1 cellular context compared by ENCODE assay signal in the genomic region with DNA sequence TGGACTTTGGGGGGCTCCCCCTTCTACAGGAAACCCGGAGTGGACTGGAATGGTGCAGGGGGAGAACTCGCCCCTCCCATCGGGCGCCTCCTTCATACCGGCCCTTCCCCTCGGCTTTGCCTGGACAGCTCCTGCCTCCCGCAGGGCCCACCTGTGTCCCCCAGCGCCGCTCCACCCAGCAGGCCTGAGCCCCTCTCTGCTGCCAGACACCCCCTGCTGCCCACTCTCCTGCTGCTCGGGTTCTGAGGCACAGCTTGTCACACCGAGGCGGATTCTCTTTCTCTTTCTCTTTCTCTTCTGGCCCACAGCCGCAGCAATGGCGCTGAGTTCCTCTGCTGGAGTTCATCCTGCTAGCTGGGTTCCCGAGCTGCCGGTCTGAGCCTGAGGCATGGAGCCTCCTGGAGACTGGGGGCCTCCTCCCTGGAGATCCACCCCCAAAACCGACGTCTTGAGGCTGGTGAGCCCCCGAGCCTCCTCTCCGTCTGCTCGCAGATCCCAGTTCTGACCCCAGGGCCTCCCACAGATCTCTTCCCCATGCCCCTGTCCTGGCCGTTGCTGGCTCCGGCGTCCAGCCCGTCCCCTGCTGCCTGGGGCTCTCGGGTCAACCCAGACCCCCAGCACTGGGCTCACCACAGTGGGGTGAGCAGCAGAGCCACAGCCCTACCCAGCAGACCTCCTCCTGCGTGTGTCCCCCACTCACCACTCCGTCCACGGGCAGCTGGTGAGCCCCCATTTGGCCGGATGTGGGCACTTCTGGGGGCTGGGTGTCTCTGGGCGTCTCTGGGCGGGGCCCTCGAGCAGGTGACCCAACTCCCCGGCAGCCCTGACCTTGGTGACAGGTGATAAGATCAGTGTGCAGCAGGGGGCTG.
TF ChIP-seq lines count a peak whose summit lies in the region.

TSS of gene TNFRSF14 (plus strand) at position 95 of the 869 bp plus-strand sequence. CDS start at position 389, 294 bp downstream.

TF ChIP-seq in HepG2, 621 proteins besides CTCF, POLR2A, EP300 and RAD21 (continued from another document and continues in another):
- TF ChIP-seq KLF12 (CRISPR knock-in tag; IDR thresholded peaks at IDR 0.05; ENCODE audit: borderline replicate concordance), result no peak
- TF ChIP-seq PTBP1 (IDR thresholded peaks at IDR 0.05; ENCODE audit: low read depth, low read length, poor library complexity, severe bottlenecking), result no peak
- peak; percentile 35; the same call in 1 of the 2 replicates for TF ChIP-seq ZNF317 (CRISPR knock-in tag; IDR thresholded peaks at IDR 0.05)
- TF ChIP-seq IKZF1 (IDR thresholded peaks at IDR 0.05), result no peak
- no peak for TF ChIP-seq ZNF232 (CRISPR knock-in tag; IDR thresholded peaks at IDR 0.05; ENCODE audit: borderline replicate concordance)
- no peak for TF ChIP-seq ZC3H13 (CRISPR knock-in tag; IDR thresholded peaks at IDR 0.05)
- TF ChIP-seq ZNF10 (CRISPR knock-in tag; IDR thresholded peaks at IDR 0.05; ENCODE audit: borderline replicate concordance, low read depth), result no peak
- no peak for TF ChIP-seq ZNF740 (CRISPR knock-in tag; IDR thresholded peaks at IDR 0.05)
- no peak for TF ChIP-seq CBX5 (CRISPR knock-in tag; IDR thresholded peaks at IDR 0.05; ENCODE audit: borderline replicate concordance)
- TF ChIP-seq PHF8 (CRISPR knock-in tag; IDR thresholded peaks at IDR 0.05), result peak; percentile 37; the same call in 1 of the 2 replicates
- TF ChIP-seq MED8 (CRISPR knock-in tag; IDR thresholded peaks at IDR 0.05; ENCODE audit: insufficient replicate concordance), result peak; percentile 50
- no peak for TF ChIP-seq ZFP90 (CRISPR knock-in tag; IDR thresholded peaks at IDR 0.05; ENCODE audit: borderline replicate concordance)
- TF ChIP-seq SKI (IDR thresholded peaks at IDR 0.05; ENCODE audit: partially characterized antibody), result no peak
- no peak for TF ChIP-seq FOXA1 (IDR thresholded peaks at IDR 0.05)
- no peak for TF ChIP-seq FOXA1 (CRISPR knock-in tag; IDR thresholded peaks at IDR 0.05)
- no peak for TF ChIP-seq MIER2 (CRISPR knock-in tag; IDR thresholded peaks at IDR 0.05)
- TF ChIP-seq ZSCAN25 (CRISPR knock-in tag; IDR thresholded peaks at IDR 0.05), result no peak
- TF ChIP-seq ARNTL (CRISPR knock-in tag; IDR thresholded peaks at IDR 0.05), result peak; percentile 26; the same call in 1 of the 2 replicates
- TF ChIP-seq WIZ (CRISPR knock-in tag; IDR thresholded peaks at IDR 0.05), result no peak
- peak; percentile 42; the same call in 1 of the 2 replicates for TF ChIP-seq ZSCAN21 (CRISPR knock-in tag; IDR thresholded peaks at IDR 0.05; ENCODE audit: borderline replicate concordance)
- TF ChIP-seq, protein P1, sequence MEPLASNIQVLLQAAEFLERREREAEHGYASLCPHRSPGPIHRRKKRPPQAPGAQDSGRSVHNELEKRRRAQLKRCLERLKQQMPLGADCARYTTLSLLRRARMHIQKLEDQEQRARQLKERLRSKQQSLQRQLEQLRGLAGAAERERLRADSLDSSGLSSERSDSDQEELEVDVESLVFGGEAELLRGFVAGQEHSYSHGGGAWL (CRISPR knock-in tag; IDR thresholded peaks at IDR 0.05), result no peak
- TF ChIP-seq ZSCAN12 (CRISPR knock-in tag; IDR thresholded peaks at IDR 0.05), result no peak
- no peak for TF ChIP-seq RORA (CRISPR knock-in tag; IDR thresholded peaks at IDR 0.05)
- no peak; the same call in 1 of the 2 replicates for TF ChIP-seq AFF4 (CRISPR knock-in tag; IDR thresholded peaks at IDR 0.05)
- TF ChIP-seq, protein P2, sequence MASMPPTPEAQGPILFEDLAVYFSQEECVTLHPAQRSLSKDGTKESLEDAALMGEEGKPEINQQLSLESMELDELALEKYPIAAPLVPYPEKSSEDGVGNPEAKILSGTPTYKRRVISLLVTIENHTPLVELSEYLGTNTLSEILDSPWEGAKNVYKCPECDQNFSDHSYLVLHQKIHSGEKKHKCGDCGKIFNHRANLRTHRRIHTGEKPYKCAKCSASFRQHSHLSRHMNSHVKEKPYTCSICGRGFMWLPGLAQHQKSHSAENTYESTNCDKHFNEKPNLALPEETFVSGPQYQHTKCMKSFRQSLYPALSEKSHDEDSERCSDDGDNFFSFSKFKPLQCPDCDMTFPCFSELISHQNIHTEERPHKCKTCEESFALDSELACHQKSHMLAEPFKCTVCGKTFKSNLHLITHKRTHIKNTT (CRISPR knock-in tag; IDR thresholded peaks at IDR 0.05), result no peak
- TF ChIP-seq ZNF331 (CRISPR knock-in tag; IDR thresholded peaks at IDR 0.05), result no peak
- TF ChIP-seq, protein P3, sequence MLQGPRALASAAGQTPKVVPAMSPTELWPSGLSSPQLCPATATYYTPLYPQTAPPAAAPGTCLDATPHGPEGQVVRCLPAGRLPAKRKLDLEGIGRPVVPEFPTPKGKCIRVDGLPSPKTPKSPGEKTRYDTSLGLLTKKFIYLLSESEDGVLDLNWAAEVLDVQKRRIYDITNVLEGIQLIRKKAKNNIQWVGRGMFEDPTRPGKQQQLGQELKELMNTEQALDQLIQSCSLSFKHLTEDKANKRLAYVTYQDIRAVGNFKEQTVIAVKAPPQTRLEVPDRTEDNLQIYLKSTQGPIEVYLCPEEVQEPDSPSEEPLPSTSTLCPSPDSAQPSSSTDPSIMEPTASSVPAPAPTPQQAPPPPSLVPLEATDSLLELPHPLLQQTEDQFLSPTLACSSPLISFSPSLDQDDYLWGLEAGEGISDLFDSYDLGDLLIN (CRISPR knock-in tag; IDR thresholded peaks at IDR 0.05; ENCODE audit: borderline replicate concordance), result no peak
- TF ChIP-seq XBP1 (CRISPR knock-in tag; IDR thresholded peaks at IDR 0.05), result no peak
- TF ChIP-seq CSRNP2 (CRISPR knock-in tag; conservative IDR thresholded peaks at IDR 0.05; ENCODE audit: low read depth), result no peak
- TF ChIP-seq NKX3-1 (CRISPR knock-in tag; IDR thresholded peaks at IDR 0.05), result peak; percentile 24; the same call in 1 of the 2 replicates
- no peak for TF ChIP-seq ZNF891 (CRISPR knock-in tag; IDR thresholded peaks at IDR 0.05)
- 0 out of 2 replicates have a peak, but pooled peaks have one; percentile 69 for TF ChIP-seq NCOA1 (CRISPR knock-in tag; IDR thresholded peaks at IDR 0.05)
- no peak for TF ChIP-seq ZNF326 (CRISPR knock-in tag; IDR thresholded peaks at IDR 0.05; ENCODE audit: borderline replicate concordance)
- no peak for TF ChIP-seq ARID3A (IDR thresholded peaks at IDR 0.05; ENCODE audit: low read depth, low read length)
- TF ChIP-seq EED (CRISPR knock-in tag; IDR thresholded peaks at IDR 0.05), result no peak
- no peak for TF ChIP-seq ZFP36 (IDR thresholded peaks at IDR 0.05; ENCODE audit: borderline replicate concordance, low read depth, low read length, partially characterized antibody)
- TF ChIP-seq MXD4 (CRISPR knock-in tag; IDR thresholded peaks at IDR 0.05), result no peak
- TF ChIP-seq, protein P4, sequence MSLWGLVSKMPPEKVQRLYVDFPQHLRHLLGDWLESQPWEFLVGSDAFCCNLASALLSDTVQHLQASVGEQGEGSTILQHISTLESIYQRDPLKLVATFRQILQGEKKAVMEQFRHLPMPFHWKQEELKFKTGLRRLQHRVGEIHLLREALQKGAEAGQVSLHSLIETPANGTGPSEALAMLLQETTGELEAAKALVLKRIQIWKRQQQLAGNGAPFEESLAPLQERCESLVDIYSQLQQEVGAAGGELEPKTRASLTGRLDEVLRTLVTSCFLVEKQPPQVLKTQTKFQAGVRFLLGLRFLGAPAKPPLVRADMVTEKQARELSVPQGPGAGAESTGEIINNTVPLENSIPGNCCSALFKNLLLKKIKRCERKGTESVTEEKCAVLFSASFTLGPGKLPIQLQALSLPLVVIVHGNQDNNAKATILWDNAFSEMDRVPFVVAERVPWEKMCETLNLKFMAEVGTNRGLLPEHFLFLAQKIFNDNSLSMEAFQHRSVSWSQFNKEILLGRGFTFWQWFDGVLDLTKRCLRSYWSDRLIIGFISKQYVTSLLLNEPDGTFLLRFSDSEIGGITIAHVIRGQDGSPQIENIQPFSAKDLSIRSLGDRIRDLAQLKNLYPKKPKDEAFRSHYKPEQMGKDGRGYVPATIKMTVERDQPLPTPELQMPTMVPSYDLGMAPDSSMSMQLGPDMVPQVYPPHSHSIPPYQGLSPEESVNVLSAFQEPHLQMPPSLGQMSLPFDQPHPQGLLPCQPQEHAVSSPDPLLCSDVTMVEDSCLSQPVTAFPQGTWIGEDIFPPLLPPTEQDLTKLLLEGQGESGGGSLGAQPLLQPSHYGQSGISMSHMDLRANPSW (CRISPR knock-in tag; IDR thresholded peaks at IDR 0.05; ENCODE audit: borderline replicate concordance), result no peak
- no peak for TF ChIP-seq ZBTB1 (CRISPR knock-in tag; IDR thresholded peaks at IDR 0.05; ENCODE audit: borderline replicate concordance)
- no peak for TF ChIP-seq ZC3H4 (CRISPR knock-in tag; IDR thresholded peaks at IDR 0.05; ENCODE audit: borderline replicate concordance)
- no peak for TF ChIP-seq SMAD9 (CRISPR knock-in tag; IDR thresholded peaks at IDR 0.05)
- no peak for TF ChIP-seq MAF1 (CRISPR knock-in tag; IDR thresholded peaks at IDR 0.05; ENCODE audit: borderline replicate concordance)
- TF ChIP-seq ZNF234 (CRISPR knock-in tag; conservative IDR thresholded peaks at IDR 0.05), result no peak
- no peak for TF ChIP-seq ZNF790 (CRISPR knock-in tag; IDR thresholded peaks at IDR 0.05; ENCODE audit: borderline replicate concordance)
- TF ChIP-seq, protein P5, sequence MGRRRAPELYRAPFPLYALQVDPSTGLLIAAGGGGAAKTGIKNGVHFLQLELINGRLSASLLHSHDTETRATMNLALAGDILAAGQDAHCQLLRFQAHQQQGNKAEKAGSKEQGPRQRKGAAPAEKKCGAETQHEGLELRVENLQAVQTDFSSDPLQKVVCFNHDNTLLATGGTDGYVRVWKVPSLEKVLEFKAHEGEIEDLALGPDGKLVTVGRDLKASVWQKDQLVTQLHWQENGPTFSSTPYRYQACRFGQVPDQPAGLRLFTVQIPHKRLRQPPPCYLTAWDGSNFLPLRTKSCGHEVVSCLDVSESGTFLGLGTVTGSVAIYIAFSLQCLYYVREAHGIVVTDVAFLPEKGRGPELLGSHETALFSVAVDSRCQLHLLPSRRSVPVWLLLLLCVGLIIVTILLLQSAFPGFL (CRISPR knock-in tag; IDR thresholded peaks at IDR 0.05), result no peak
- TF ChIP-seq FOXM1 (CRISPR knock-in tag; IDR thresholded peaks at IDR 0.05), result no peak
- TF ChIP-seq KDM4B (CRISPR knock-in tag; IDR thresholded peaks at IDR 0.05), result no peak
- TF ChIP-seq HMG20B (CRISPR knock-in tag; conservative IDR thresholded peaks at IDR 0.05), result no peak
